Comparison of ENCODE assay signal across 14 cellular contexts in the genomic region with DNA sequence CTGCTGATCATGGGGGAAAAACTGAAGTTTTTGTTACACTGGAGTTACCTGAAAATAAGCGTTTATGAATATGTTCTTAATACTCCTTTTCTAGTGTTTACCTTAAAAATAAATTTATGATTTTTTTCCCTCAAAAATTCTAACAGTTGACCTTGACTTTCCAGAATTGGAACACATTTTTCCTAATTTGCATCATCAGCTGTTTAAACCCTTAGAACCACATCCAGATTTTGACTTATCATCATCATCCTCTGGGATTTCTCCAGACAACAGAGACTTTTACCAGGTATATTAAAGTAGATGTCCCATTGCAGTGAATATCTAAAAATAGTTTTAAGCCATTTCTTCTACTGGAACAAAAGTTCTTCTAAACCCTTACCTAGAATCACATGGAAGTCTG. TPM values are rescaled to one million over a fixed set of nuclear protein-coding genes. Genes with fewer than 3 reads are reported as not detected.
DNase-seq lines count a peak whose midpoint lies in the region; ATAC-seq, FAIRE-seq and TF ChIP-seq lines count a peak whose summit lies in the region.
"Had no signal": no experiment of that assay in that cellular context is flagged by ENCODE, and none has a peak within 500 bp of the region (broad histone marks: within the 10 kb centered on the region; RNA-seq: fewer than 3 reads in every experiment).

No MANE protein-coding gene starts in this region.

- H3K4me3 Mint-ChIP-seq in activated T-cell treated with anti-CD3 and anti-CD28 coated beads, Interleukin-2, amount 50 U/mL, for 24 hours = no peak overlapping the region
- H3K4me3 Mint-ChIP-seq in activated T-cell treated with anti-CD3 and anti-CD28 coated beads, Interleukin-2, amount 50 U/mL, for 72 hours = no peak overlapping the region
- H3K4me3 Mint-ChIP-seq in naive B cell = no peak overlapping the region
- no peak overlapping the region for H3K4me3 Mint-ChIP-seq in activated CD4-positive, alpha-beta memory T cell treated with anti-CD3 and anti-CD28 coated beads, Interleukin-2, amount 10 ng/mL, durations not matched to agents 7 days and 5 days
- H3K4me3 Mint-ChIP-seq: CD4-positive, CD25-positive, alpha-beta regulatory T cell; H9 had no signal

- peak overlapping the region; percentile 40 for H3K27ac Mint-ChIP-seq in activated T-cell treated with anti-CD3 and anti-CD28 coated beads, Interleukin-2, amount 50 U/mL, for 24 hours
- no peak overlapping the region for H3K27ac Mint-ChIP-seq in activated T-cell treated with anti-CD3 and anti-CD28 coated beads, Interleukin-2, amount 50 U/mL, for 72 hours
- H3K27ac Mint-ChIP-seq in naive B cell = peak overlapping the region; percentile 23 to 64 (median 33)
- H3K27ac Mint-ChIP-seq in activated CD4-positive, alpha-beta memory T cell treated with anti-CD3 and anti-CD28 coated beads, Interleukin-2, amount 10 ng/mL, durations not matched to agents 7 days and 5 days = no peak overlapping the region
- H3K27ac Mint-ChIP-seq: H9 had no signal

- H3K36me3 Mint-ChIP-seq in activated T-cell treated with anti-CD3 and anti-CD28 coated beads, Interleukin-2, amount 50 U/mL, for 24 hours (ENCODE audit: low read depth) = peaks cover 84% of the 10 kb centered on the region
- peaks cover 2 to 39% of the 10 kb centered on the region in 2 donors for H3K36me3 Mint-ChIP-seq in activated T-cell treated with anti-CD3 and anti-CD28 coated beads, Interleukin-2, amount 50 U/mL, for 72 hours (ENCODE audit: insufficient read depth in 2 of 2)
- H3K36me3 Mint-ChIP-seq in naive B cell = peaks cover 11 to 23% of the 10 kb centered on the region in 2 donors
- H3K36me3 Mint-ChIP-seq in activated CD4-positive, alpha-beta memory T cell treated with anti-CD3 and anti-CD28 coated beads, Interleukin-2, amount 10 ng/mL, durations not matched to agents 7 days and 5 days (ENCODE audit: low read depth) = peaks cover 67% of the 10 kb centered on the region

- H3K27me3 Mint-ChIP-seq in activated T-cell treated with anti-CD3 and anti-CD28 coated beads, Interleukin-2, amount 50 U/mL, for 24 hours = no peaks in the 10 kb centered on the region
- H3K27me3 Mint-ChIP-seq in activated T-cell treated with anti-CD3 and anti-CD28 coated beads, Interleukin-2, amount 50 U/mL, for 72 hours (ENCODE audit: low read depth) = no peaks in the 10 kb centered on the region
- H3K27me3 Mint-ChIP-seq in naive B cell = no peaks in the 10 kb centered on the region
- no peaks in the 10 kb centered on the region for H3K27me3 Mint-ChIP-seq in activated CD4-positive, alpha-beta memory T cell treated with anti-CD3 and anti-CD28 coated beads, Interleukin-2, amount 10 ng/mL, durations not matched to agents 7 days and 5 days
- H3K27me3 Mint-ChIP-seq: CD4-positive, CD25-positive, alpha-beta regulatory T cell had no signal

- TF ChIP-seq POLR2A in GM12892 (IDR thresholded peaks at IDR 0.05; ENCODE audit: low read depth, low read length) = no peak

- POLR2A ChIA-PET in activated CD4-positive, alpha-beta memory T cell treated with anti-CD3 and anti-CD28 coated beads, Interleukin-2, amount 10 ng/mL, durations not matched to agents 7 days and 5 days (lab: Charles Lee) = interaction anchor here (0.7 to 1.4 kb wide), 2 partner anchors 16 to 17 kb away, joined by 3 to 5 read pairs; partner anchors contain the start of genes C11orf54 and TAF1D

- H3K4me1 Mint-ChIP-seq in activated T-cell treated with anti-CD3 and anti-CD28 coated beads, Interleukin-2, amount 50 U/mL, for 24 hours (ENCODE audit: low read depth) = peaks cover 9% of the 10 kb centered on the region
- H3K4me1 Mint-ChIP-seq in activated T-cell treated with anti-CD3 and anti-CD28 coated beads, Interleukin-2, amount 50 U/mL, for 72 hours (ENCODE audit: low read depth) = no peaks in the 10 kb centered on the region
- peaks cover 3 to 4% (median 4%) of the 10 kb centered on the region in 3 donors for H3K4me1 Mint-ChIP-seq in naive B cell
- H3K4me1 Mint-ChIP-seq in activated CD4-positive, alpha-beta memory T cell treated with anti-CD3 and anti-CD28 coated beads, Interleukin-2, amount 10 ng/mL, durations not matched to agents 7 days and 5 days = peaks cover 16% of the 10 kb centered on the region
- H3K4me1 Mint-ChIP-seq: H9 had no signal

- CTCF ChIA-PET in activated CD4-positive, alpha-beta memory T cell treated with anti-CD3 and anti-CD28 coated beads, Interleukin-2, amount 10 ng/mL, durations not matched to agents 7 days and 5 days (lab: Charles Lee) = interaction anchor here (0.6 to 1.6 kb wide), 2 partner anchors 17 to 32 kb away, joined by 3 to 5 read pairs; partner anchors contain the start of genes C11orf54 and TAF1D

- H3K9me3 Mint-ChIP-seq in activated T-cell treated with anti-CD3 and anti-CD28 coated beads, Interleukin-2, amount 50 U/mL, for 24 hours = no peaks in the 10 kb centered on the region
- H3K9me3 Mint-ChIP-seq in activated T-cell treated with anti-CD3 and anti-CD28 coated beads, Interleukin-2, amount 50 U/mL, for 72 hours = no peaks in the 10 kb centered on the region
- no peaks in the 10 kb centered on the region for H3K9me3 Mint-ChIP-seq in naive B cell
- no peaks in the 10 kb centered on the region for H3K9me3 Mint-ChIP-seq in activated CD4-positive, alpha-beta memory T cell treated with anti-CD3 and anti-CD28 coated beads, Interleukin-2, amount 10 ng/mL, durations not matched to agents 7 days and 5 days
- H3K9me3 Mint-ChIP-seq: CD4-positive, CD25-positive, alpha-beta regulatory T cell; H9 had no signal

- peak; percentile 33 for FAIRE-seq in GM12892 (lab: Jason Lieb, UNC)
- FAIRE-seq: D721Med, H1 had no signal

- DNase-seq in activated T-cell treated with anti-CD3 and anti-CD28 coated beads, Interleukin-2, amount 50 U/mL, for 24 hours = no peak
- no peak for DNase-seq in activated T-cell treated with anti-CD3 and anti-CD28 coated beads, Interleukin-2, amount 50 U/mL, for 72 hours
- no peak for DNase-seq in GM12892 (ENCODE audit: insufficient read length)
- no peak for DNase-seq in naive B cell
- no peak for DNase-seq in activated CD4-positive, alpha-beta memory T cell treated with anti-CD3 and anti-CD28 coated beads, Interleukin-2, amount 10 ng/mL, durations not matched to agents 7 days and 5 days
- DNase-seq in 8988T = no peak
- DNase-seq: BE2C; C1 segment of cervical spinal cord; Caco-2; CD4-positive, CD25-positive, alpha-beta regulatory T cell; GDM1; H9 had no signal

- ATAC-seq in activated T-cell treated with anti-CD3 and anti-CD28 coated beads, Interleukin-2, amount 50 U/mL, for 72 hours (replicated peaks in 1 of 2) = no peak
- no peak for ATAC-seq in naive B cell (ENCODE audit: low read depth in 2 of 2)

RNA-seq across cellular contexts. Expression of gene TAF1D, which starts 17.2 kb away (rescaled TPM):
- total RNA-seq in activated T-cell treated with anti-CD3 and anti-CD28 coated beads, Interleukin-2, amount 50 U/mL, for 72 hours = 100 to 1,000 TPM; 284 to 353 TPM
- 181 TPM for polyA plus RNA-seq in GM12892 (2012; ENCODE audit: missing spikeins)
- polyA plus RNA-seq in naive B cell (ENCODE audit: low read depth in 6 of 6) = 10 to 100 TPM; 24.9 to 51.2 (median 36.0) TPM
- 100 to 1,000 TPM; 183 to 184 TPM for total RNA-seq in activated CD4-positive, alpha-beta memory T cell treated with anti-CD3 and anti-CD28 coated beads, Interleukin-2, amount 10 ng/mL, durations not matched to agents 7 days and 5 days

RNA-seq across cellular contexts. Expression of gene C11orf54, which starts 17.4 kb away (rescaled TPM):
- total RNA-seq in activated T-cell treated with anti-CD3 and anti-CD28 coated beads, Interleukin-2, amount 50 U/mL, for 72 hours = 10 to 100 TPM; 36.2 to 44.8 TPM
- polyA plus RNA-seq in GM12892 (2012; ENCODE audit: missing spikeins) = 28.9 TPM
- 10 to 100 TPM; 15.0 to 29.1 (median 19.8) TPM for polyA plus RNA-seq in naive B cell (ENCODE audit: low read depth in 6 of 6)
- 10 to 100 TPM; 24.4 to 24.6 TPM for total RNA-seq in activated CD4-positive, alpha-beta memory T cell treated with anti-CD3 and anti-CD28 coated beads, Interleukin-2, amount 10 ng/mL, durations not matched to agents 7 days and 5 days

RNA-seq across cellular contexts. Expression of gene MED17, which starts 60.0 kb away (rescaled TPM):
- 10 to 100 TPM; 38.2 to 39.2 TPM for total RNA-seq in activated T-cell treated with anti-CD3 and anti-CD28 coated beads, Interleukin-2, amount 50 U/mL, for 72 hours
- 19.8 TPM for polyA plus RNA-seq in GM12892 (2012; ENCODE audit: missing spikeins)
- 10 to 100 TPM; 15.0 to 36.0 (median 19.2) TPM for polyA plus RNA-seq in naive B cell (ENCODE audit: low read depth in 6 of 6)
- 10 to 100 TPM; 40.6 to 42.9 TPM for total RNA-seq in activated CD4-positive, alpha-beta memory T cell treated with anti-CD3 and anti-CD28 coated beads, Interleukin-2, amount 10 ng/mL, durations not matched to agents 7 days and 5 days

Comparison
In these comparisons a context has a peak if more than half of its experiments do, and no peak if none do; other contexts are left out.
1. H3K27ac Mint-ChIP-seq: peak in activated T-cell treated with anti-CD3 and anti-CD28 coated beads, Interleukin-2, amount 50 U/mL, for 24 hours (single experiment) and naive B cell (6 of 6); none in activated T-cell treated with anti-CD3 and anti-CD28 coated beads, Interleukin-2, amount 50 U/mL, for 72 hours (single experiment) and activated CD4-positive, alpha-beta memory T cell treated with anti-CD3 and anti-CD28 coated beads, Interleukin-2, amount 10 ng/mL, durations not matched to agents 7 days and 5 days (single experiment).